8 cellular contexts compared by ENCODE assay signal in genomic region chr1:39268112-39268581, GRCh38.
DNase-seq lines count a peak whose midpoint lies in the region; ATAC-seq, FAIRE-seq and TF ChIP-seq lines count a peak whose summit lies in the region.

No MANE protein-coding gene starts in this region.

- H3K36me3 ChIP-seq in mammary epithelial cell (ENCODE audit: insufficient read depth, low read length) (no peaks in the 10 kb centered on the region), skeletal muscle satellite cell (ENCODE audit: insufficient read depth, low read length) (peaks cover 6% of the 10 kb centered on the region)

- dilution Hi-C loops in mammary epithelial cell (cut with HindIII; ENCODE audit: low sequenced_read_pairs) = no loop called here

- H2AFZ ChIP-seq in mammary epithelial cell (ENCODE audit: low read depth, low read length) = peak overlapping the region; percentile 40

- H3K9ac ChIP-seq in mammary epithelial cell (ENCODE audit: insufficient read depth, low read length) (peak overlapping the region; percentile 83), skeletal muscle satellite cell (ENCODE audit: low read depth, low read length) (peak overlapping the region; percentile 62)

- intact Hi-C loops in mammary epithelial cell (cut with micrococcal nuclease) = no loop called here

- H3K27me3 ChIP-seq in mammary epithelial cell (ENCODE audit: insufficient read depth, low read length) = no peaks in the 10 kb centered on the region
- H3K27me3 ChIP-seq in skeletal muscle satellite cell (ENCODE audit: control insufficient read depth, insufficient read depth, low read length) = no peaks in the 10 kb centered on the region

- H3K4me1 ChIP-seq in mammary epithelial cell (ENCODE audit: insufficient read depth, low read length) (peaks cover 30% of the 10 kb centered on the region), skeletal muscle satellite cell (ENCODE audit: control insufficient read depth, insufficient read depth, low read length) (peaks cover 55% of the 10 kb centered on the region)

- H3K27ac ChIP-seq in mammary epithelial cell (ENCODE audit: insufficient read depth, low read depth, low read length) = peak overlapping the region; percentile 81

- TF ChIP-seq POLR2A in GM12891 (IDR thresholded peaks at IDR 0.05; ENCODE audit: low read depth, low read length) = no peak

- no peak for ATAC-seq in GM21723 (IDR thresholded peaks at IDR 0.05; ENCODE audit: unreplicated experiment)

- peaks cover 92% of the 10 kb centered on the region for H3K79me2 ChIP-seq in mammary epithelial cell (ENCODE audit: insufficient read depth, low read length)

- WGBS in mammary epithelial cell (ENCODE audit: low coverage, missing lambda C conversion rate) = 0% methylated on average over 1 of the region's 8 CpGs

- DNase-seq in ACHN (peak; percentile 54), GM12891 (ENCODE audit: insufficient read length, low spot score) (no peak), NCI-H460 (ENCODE audit: extremely low read depth, low read depth) (peak; percentile 22), mammary epithelial cell (peak; percentile 83), iPS-NIHi11 (ENCODE audit: low spot score) (peak; percentile 28), UCSD-AML1 (lab: John Stamatoyannopoulos, UW; ENCODE audit: unreplicated experiment) (no peak)

- FAIRE-seq in GM12891 (lab: Jason Lieb, UNC) = peak; percentile 79

- H4K20me1 ChIP-seq in mammary epithelial cell (ENCODE audit: insufficient read depth, low read length) = no peaks in the 10 kb centered on the region

- H3K4me2 ChIP-seq in mammary epithelial cell (ENCODE audit: insufficient read depth, low read depth, low read length) (peak overlapping the region; percentile 81), skeletal muscle satellite cell (ENCODE audit: low read length) (peak overlapping the region; percentile 83)

- H3K9me3 ChIP-seq in mammary epithelial cell (replicated peaks; ENCODE audit: insufficient read depth, low read length) = no peaks in the 10 kb centered on the region
- H3K9me3 ChIP-seq in skeletal muscle satellite cell (replicated peaks; ENCODE audit: low read length) = no peaks in the 10 kb centered on the region

- H3K4me3 ChIP-seq in mammary epithelial cell (replicated peaks in 1 of 3; ENCODE audit: insufficient read depth in 1 of 3, low read depth in 2 of 3, low read length in 3 of 3) = peak overlapping the region; percentile 17 to 35 (median 18)
- H3K4me3 ChIP-seq in skeletal muscle satellite cell (ENCODE audit: low read length) = peak overlapping the region; percentile 60

- CTCF ChIA-PET in mammary epithelial cell (lab: Charles Lee; ENCODE audit: low non-redundant PET) = no interaction called here

- in situ Hi-C loops in ACHN (cut with HindIII; ENCODE audit: low pct_ligation_motif_present, low pct_unique_long_range_greater_than_20kb, low sequenced_read_pairs) = no loop called here
- in situ Hi-C loops in mammary epithelial cell (cut with MboI; ENCODE audit: low sequenced_read_pairs in 2 of 2) = loop anchor here (5.0 to 10.0 kb wide), 3 partner anchors 63 to 166 kb away; partner anchors contain the start of gene MACF1 (in 1 of the 2)

- no TSS peak for BruUV-seq in mammary epithelial cell (replicated peaks; lab: Mats Ljungman, UMichigan)

- TF ChIP-seq CTCF in mammary epithelial cell (conservative IDR thresholded peaks at IDR 0.05 in 1 of 2, IDR thresholded peaks at IDR 0.05 in 1 of 2; ENCODE audit: extremely low read depth in 1 of 2, insufficient read depth in 1 of 2, low read depth in 1 of 2, low read length in 2 of 2) = no peak

TF ChIP-seq in GM12891, 5 proteins besides CTCF, POLR2A, EP300 and RAD21:
- no peak for TF ChIP-seq POU2F2 (IDR thresholded peaks at IDR 0.05; ENCODE audit: low read depth, low read length)
- TF ChIP-seq SPI1 (IDR thresholded peaks at IDR 0.05; ENCODE audit: low read depth, low read length) = peak; percentile 48

Comparison
In these comparisons a context has a peak if more than half of its experiments do, and no peak if none do; other contexts are left out.
1. DNase-seq: peak in ACHN (single experiment), NCI-H460 (single experiment), mammary epithelial cell (single experiment) and iPS-NIHi11 (single experiment); none in GM12891 (single experiment) and UCSD-AML1 (single experiment).